35 cellular contexts compared by ENCODE assay signal in genomic region chr17:51395621-51396020, GRCh38.
"Had no signal": no experiment of that assay in that cellular context is flagged by ENCODE, and none has a peak within 500 bp of the region (broad histone marks: within the 10 kb centered on the region; RNA-seq: fewer than 3 reads in every experiment).

No MANE protein-coding gene starts in this region.

- DNase-seq: Karpas-422, Kasumi-1, MG63, MM.1S, MV-4-11, NCI-H1048, NCI-H1092, NCI-H1092 treated with DMSO at 0.1 percent for 48 hours, NCI-H1105, NCI-H1105 treated with DMSO at 0.1 percent for 48 hours, NCI-H1417, NCI-H1417 treated with DMSO at 0.1 percent for 48 hours, NCI-H1436, NCI-H1436 treated with DMSO at 0.1 percent for 48 hours, NCI-H146, NCI-H1694, NCI-H1694 treated with DMSO at 0.1 percent for 48 hours, NCI-H187, NCI-H187 treated with DMSO at 0.1 percent for 48 hours, NCI-H1930, NCI-H2029, NCI-H2029 treated with DMSO at 0.1 percent for 48 hours, NCI-H2081, NCI-H2081 treated with DMSO at 0.1 percent for 48 hours, NCI-H2107, NCI-H2171, NCI-H2171 treated with DMSO at 0.1 percent for 48 hours, NCI-H2227 treated with DMSO at 0.1 percent for 48 hours, NCI-H226, NCI-H345, NCI-H446, NCI-H446 treated with DMSO at 0.1 percent for 48 hours, NCI-H510A, NCI-H510A treated with DMSO at 0.1 percent for 48 hours, NCI-H524 had no signal
